Comparison of ENCODE assay signal across 20 cellular contexts in genomic region chr21:28750565-28750964, GRCh38.
"Had no signal": no experiment of that assay in that cellular context is flagged by ENCODE, and none has a peak within 500 bp of the region (broad histone marks: within the 10 kb centered on the region; RNA-seq: fewer than 3 reads in every experiment).

No MANE protein-coding gene starts in this region.

- H3K27me3 ChIP-seq: ovary, right atrium auricular region, sigmoid colon, spleen, tibial nerve, uterus had no signal

- H3K36me3 Mint-ChIP-seq: mesothelial cell of epicardium; naive B cell; natural killer cell treated with Interleukin-12 subunit alpha and Interleukin-12 subunit beta and Interleukin-15 and Interleukin-18, amount 100 ng/mL, for 72 hours; stimulated activated effector memory CD8-positive, alpha-beta T cell treated with anti-CD3 and anti-CD28 coated beads, Interleukin-12 subunit alpha, Interleukin-12 subunit beta, amount 100 ng/mL, for 72 hours; type B pancreatic cell had no signal

- H3K4me3 ChIP-seq: lung, ovary, right atrium auricular region, sigmoid colon, spleen, tibial nerve, uterus had no signal

- H3K4me1 Mint-ChIP-seq: naive B cell; stimulated activated effector memory CD8-positive, alpha-beta T cell treated with anti-CD3 and anti-CD28 coated beads, Interleukin-12 subunit alpha, Interleukin-12 subunit beta, amount 100 ng/mL, for 72 hours had no signal

- H3K9me3 Mint-ChIP-seq: mesothelial cell of epicardium; naive B cell; natural killer cell treated with Interleukin-12 subunit alpha and Interleukin-12 subunit beta and Interleukin-15 and Interleukin-18, amount 100 ng/mL, for 72 hours; stimulated activated effector memory CD8-positive, alpha-beta T cell treated with anti-CD3 and anti-CD28 coated beads, Interleukin-12 subunit alpha, Interleukin-12 subunit beta, amount 100 ng/mL, for 72 hours; stimulated activated naive CD8-positive, alpha-beta T cell treated with anti-CD3 and anti-CD28 coated beads, Interleukin-15, Interleukin-2, amounts not matched to agents 100 ng/mL and 50 ng/mL, for 24 hours; type B pancreatic cell had no signal

- DNase-seq: head of caudate nucleus; islet precursor cell; mesendoderm; naive B cell; ovary; sigmoid colon; small intestine; spleen; stimulated activated CD4-positive, alpha-beta T cell treated with anti-CD3 and anti-CD28 coated beads, Interleukin-4, amount 100 ng/mL, for 24 hours; stimulated activated naive CD4-positive, alpha-beta T cell; uterus had no signal

- H3K27ac ChIP-seq: ovary, spleen, tibial nerve, uterus had no signal

- H3K36me3 ChIP-seq: ovary, right atrium auricular region, sigmoid colon, spleen, tibial nerve, uterus had no signal

- H3K27me3 Mint-ChIP-seq: naive B cell; natural killer cell treated with Interleukin-12 subunit alpha and Interleukin-12 subunit beta and Interleukin-15 and Interleukin-18, amount 100 ng/mL, for 72 hours; progenitor cell of endocrine pancreas; stimulated activated naive CD8-positive, alpha-beta T cell treated with anti-CD3 and anti-CD28 coated beads, Interleukin-15, Interleukin-2, amounts not matched to agents 100 ng/mL and 50 ng/mL, for 24 hours; type B pancreatic cell had no signal

- H3K9me3 ChIP-seq: ovary, right atrium auricular region, sigmoid colon, spleen, tibial nerve, uterus had no signal

- H3K4me3 Mint-ChIP-seq: mesothelial cell of epicardium; naive B cell; natural killer cell treated with Interleukin-12 subunit alpha and Interleukin-12 subunit beta and Interleukin-15 and Interleukin-18, amount 100 ng/mL, for 72 hours; stimulated activated effector memory CD8-positive, alpha-beta T cell treated with anti-CD3 and anti-CD28 coated beads, Interleukin-12 subunit alpha, Interleukin-12 subunit beta, amount 100 ng/mL, for 72 hours; stimulated activated naive CD8-positive, alpha-beta T cell treated with anti-CD3 and anti-CD28 coated beads, Interleukin-15, Interleukin-2, amounts not matched to agents 100 ng/mL and 50 ng/mL, for 24 hours; type B pancreatic cell had no signal

- H3K27ac Mint-ChIP-seq: mesothelial cell of epicardium; natural killer cell treated with Interleukin-12 subunit alpha and Interleukin-12 subunit beta and Interleukin-15 and Interleukin-18, amount 100 ng/mL, for 72 hours; progenitor cell of endocrine pancreas; stimulated activated effector memory CD8-positive, alpha-beta T cell treated with anti-CD3 and anti-CD28 coated beads, Interleukin-12 subunit alpha, Interleukin-12 subunit beta, amount 100 ng/mL, for 72 hours; stimulated activated naive CD8-positive, alpha-beta T cell treated with anti-CD3 and anti-CD28 coated beads, Interleukin-15, Interleukin-2, amounts not matched to agents 100 ng/mL and 50 ng/mL, for 24 hours; type B pancreatic cell had no signal

- ATAC-seq: natural killer cell treated with Interleukin-12 subunit alpha and Interleukin-12 subunit beta and Interleukin-15 and Interleukin-18, amount 100 ng/mL, for 72 hours; stimulated activated effector memory CD8-positive, alpha-beta T cell treated with anti-CD3 and anti-CD28 coated beads, Interleukin-12 subunit alpha, Interleukin-12 subunit beta, amount 100 ng/mL, for 72 hours had no signal
